8 cellular contexts compared by ENCODE assay signal in the genomic region with DNA sequence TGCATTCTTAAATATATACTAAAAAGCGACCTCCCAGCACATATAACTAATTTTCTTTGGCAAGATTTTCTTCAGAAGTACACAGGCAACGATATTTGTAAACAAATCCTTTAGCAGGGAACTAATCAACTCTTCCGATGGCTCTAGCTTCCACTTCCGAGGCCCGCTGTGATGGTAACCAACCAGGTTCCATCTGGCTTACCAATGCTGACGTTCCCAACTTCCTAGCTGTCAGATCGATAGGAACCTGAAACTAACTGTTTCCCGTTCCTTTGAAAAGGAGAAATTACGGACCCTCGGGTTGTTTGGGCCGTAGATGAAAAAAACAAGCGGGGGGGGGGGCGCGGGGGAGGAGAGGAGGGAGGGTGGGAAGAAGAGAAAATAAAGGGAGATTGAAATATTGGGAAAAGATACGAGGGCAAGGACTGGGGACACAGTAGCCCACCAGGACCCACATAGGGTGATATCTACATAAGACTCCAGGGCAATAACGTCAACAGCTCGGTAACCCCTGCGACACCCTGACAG. TPM values are rescaled to one million over a fixed set of nuclear protein-coding genes. Genes with fewer than 3 reads are reported as not detected.
DNase-seq lines count a peak whose midpoint lies in the region; TF ChIP-seq lines count a peak whose summit lies in the region.

No MANE protein-coding gene starts in this region.

- peak overlapping the region; percentile 80 for H3K4me2 ChIP-seq in Karpas-422 (ENCODE audit: low read depth, low read length, poor library complexity, severe bottlenecking)

- H2AFZ ChIP-seq in Karpas-422 (ENCODE audit: low read length): no peak overlapping the region

- H3K27me3 Mint-ChIP-seq in activated T-cell treated with anti-CD3 and anti-CD28 coated beads, Interleukin-2, amount 50 U/mL, for 24 hours: no peaks in the 10 kb centered on the region
- no peaks in the 10 kb centered on the region for H3K27me3 Mint-ChIP-seq in endodermal cell (ENCODE audit: insufficient read depth)

- H3K36me3 ChIP-seq in Karpas-422 (ENCODE audit: insufficient read depth, low read length) (peaks cover 17% of the 10 kb centered on the region), endodermal cell (ENCODE audit: control insufficient read depth, insufficient read depth, low read length) (peaks cover 18% of the 10 kb centered on the region), thyroid gland (peaks cover 11% of the 10 kb centered on the region in 2 donors)

- peaks cover 2% of the 10 kb centered on the region for H3K9me3 Mint-ChIP-seq in activated T-cell treated with anti-CD3 and anti-CD28 coated beads, Interleukin-2, amount 50 U/mL, for 24 hours
- H3K9me3 Mint-ChIP-seq in endodermal cell: no peaks in the 10 kb centered on the region

- H3K27ac ChIP-seq in Karpas-422 (ENCODE audit: low read length) (no peak overlapping the region), VCaP (peak overlapping the region; percentile 83), endodermal cell (ENCODE audit: low read depth, low read length) (peak overlapping the region; percentile 88), thyroid gland (peak overlapping the region; percentile 90 to 95 (median 94))

- peaks cover 9% of the 10 kb centered on the region; the same call in 1 of the 2 replicates for H4K20me1 ChIP-seq in Karpas-422 (ENCODE audit: insufficient read depth, low read depth, low read length)

- H3K9me2 ChIP-seq in Karpas-422 (replicated peaks; ENCODE audit: insufficient read depth, low read length): no peaks in the 10 kb centered on the region

- H3K9ac ChIP-seq in Karpas-422 (ENCODE audit: low read length) (peak overlapping the region; percentile 84), endodermal cell (ENCODE audit: extremely low read depth, low read length, poor library complexity, severe bottlenecking) (peak overlapping the region; percentile 82)

- 1 to 2% methylated on average over 7 to 16 of the region's 18 CpGs for WGBS in endodermal cell (ENCODE audit: insufficient coverage in 1 of 2, insufficient read length in 1 of 2), 2 experiments
- 0 to 1% methylated on average over 17 of the region's 18 CpGs for WGBS in thyroid gland, 2 donors

- H3K4me1 ChIP-seq in Karpas-422 (ENCODE audit: low read length): peaks cover 27% of the 10 kb centered on the region
- H3K4me1 ChIP-seq in endodermal cell (ENCODE audit: control insufficient read depth, insufficient read depth, low read length): no peaks in the 10 kb centered on the region
- H3K4me1 ChIP-seq in mononuclear cell (ENCODE audit: insufficient read depth, low read length): peaks cover 23% of the 10 kb centered on the region
- peaks cover 17 to 22% of the 10 kb centered on the region in 2 donors for H3K4me1 ChIP-seq in thyroid gland

- H3K4me3 Mint-ChIP-seq in activated T-cell treated with anti-CD3 and anti-CD28 coated beads, Interleukin-2, amount 50 U/mL, for 24 hours: peak overlapping the region; percentile 95
- H3K4me3 Mint-ChIP-seq in endodermal cell: peak overlapping the region; percentile 91

- intact Hi-C loops in thyroid gland (cut with DNase I): no loop called here

- DNase-seq in activated T-cell treated with anti-CD3 and anti-CD28 coated beads, Interleukin-2, amount 50 U/mL, for 24 hours: no peak
- DNase-seq in activated T-cell treated with anti-CD3 and anti-CD28 coated beads, Interleukin-2, amount 50 U/mL, for 1 hour: no peak
- peak; percentile 59 for DNase-seq in Karpas-422
- DNase-seq in endodermal cell: peak; percentile 71
- peak; percentile 24 to 25 for DNase-seq in thyroid gland
- DNase-seq in SHP77 treated with DMSO at 0.1 percent for 48 hours (lab: John Stamatoyannopoulos, UW): no peak

- H3K27ac Mint-ChIP-seq in activated T-cell treated with anti-CD3 and anti-CD28 coated beads, Interleukin-2, amount 50 U/mL, for 24 hours: peak overlapping the region; percentile 96
- peak overlapping the region; percentile 98 for H3K27ac Mint-ChIP-seq in endodermal cell

- H3K79me2 ChIP-seq in Karpas-422 (ENCODE audit: low read length): peaks cover 52% of the 10 kb centered on the region

- peaks cover 43% of the 10 kb centered on the region for H3K4me1 Mint-ChIP-seq in activated T-cell treated with anti-CD3 and anti-CD28 coated beads, Interleukin-2, amount 50 U/mL, for 24 hours (ENCODE audit: low read depth)
- H3K4me1 Mint-ChIP-seq in endodermal cell: peaks cover 8% of the 10 kb centered on the region

- H3K4me3 ChIP-seq in Karpas-422 (ENCODE audit: low read length): peak overlapping the region; percentile 86
- H3K4me3 ChIP-seq in endodermal cell (ENCODE audit: low read length): peak overlapping the region; percentile 90
- H3K4me3 ChIP-seq in mononuclear cell (ENCODE audit: low read length): peak overlapping the region; percentile 99
- H3K4me3 ChIP-seq in thyroid gland (replicated peaks in 1 of 3): peak overlapping the region; percentile 92 to 97 (median 95)

- TF ChIP-seq POLR2A in thyroid gland (IDR thresholded peaks at IDR 0.05): no peak

- H3K36me3 Mint-ChIP-seq in activated T-cell treated with anti-CD3 and anti-CD28 coated beads, Interleukin-2, amount 50 U/mL, for 24 hours (ENCODE audit: low read depth): peaks cover 46% of the 10 kb centered on the region
- peaks cover 9% of the 10 kb centered on the region for H3K36me3 Mint-ChIP-seq in endodermal cell (ENCODE audit: low read depth)

- TF ChIP-seq CTCF in VCaP (conservative IDR thresholded peaks at IDR 0.05): no peak
- no peak for TF ChIP-seq CTCF in endodermal cell (conservative IDR thresholded peaks at IDR 0.05)
- no peak for TF ChIP-seq CTCF in thyroid gland (IDR thresholded peaks at IDR 0.05)

- H3K9me3 ChIP-seq in Karpas-422 (ENCODE audit: low read length) (no peaks in the 10 kb centered on the region), endodermal cell (ENCODE audit: control insufficient read depth, low read length) (no peaks in the 10 kb centered on the region), mononuclear cell (ENCODE audit: low read depth, low read length) (no peaks in the 10 kb centered on the region), thyroid gland (no peaks in the 10 kb centered on the region)

- H3K27me3 ChIP-seq in Karpas-422 (ENCODE audit: low read length) (no peaks in the 10 kb centered on the region), endodermal cell (ENCODE audit: control insufficient read depth, insufficient read depth, low read length, poor library complexity, severe bottlenecking) (no peaks in the 10 kb centered on the region), mononuclear cell (ENCODE audit: insufficient read depth, low read length) (no peaks in the 10 kb centered on the region), thyroid gland (no peaks in the 10 kb centered on the region)

RNA-seq across cellular contexts. Expression of a gene that starts 0.5 kb away (rescaled TPM):
- 47.7 and 71.0 TPM in 2 replicates for total RNA-seq in Karpas-422 (2014; rRNA removed; shearing (Covaris generic); ENCODE audit: low replicate concordance)
- total RNA-seq in endodermal cell (10 to 100 TPM; 18.6 to 19.9 TPM), mononuclear cell (174 TPM), thyroid gland (10 to 100 TPM; 33.1 to 53.8 (median 39.0) TPM)
- 31.8 TPM for polyA plus RNA-seq in endodermal cell (2013, experiment 1 of 2)
- polyA plus RNA-seq in endodermal cell (2013, experiment 2 of 2): 32.1 TPM

Comparison
In these comparisons a context has a peak if more than half of its experiments do, and no peak if none do; other contexts are left out.
1. DNase-seq: peak in Karpas-422 (single experiment), endodermal cell (single experiment) and thyroid gland (2 of 2); none in activated T-cell treated with anti-CD3 and anti-CD28 coated beads, Interleukin-2, amount 50 U/mL, for 24 hours (single experiment), activated T-cell treated with anti-CD3 and anti-CD28 coated beads, Interleukin-2, amount 50 U/mL, for 1 hour (single experiment) and SHP77 treated with DMSO at 0.1 percent for 48 hours (single experiment).
2. Peak in every context shown above with its lines, with median percentiles within 50 percentile points of each other: H3K4me3 ChIP-seq.